Comparison of ENCODE assay signal across 20 cellular contexts in genomic region chr18:49553003-49553402, GRCh38. TPM values are rescaled to one million over a fixed set of nuclear protein-coding genes. Genes with fewer than 3 reads are reported as not detected.
DNase-seq lines count a peak whose midpoint lies in the region; ATAC-seq, FAIRE-seq and TF ChIP-seq lines count a peak whose summit lies in the region.
"Had no signal": no experiment of that assay in that cellular context is flagged by ENCODE, and none has a peak within 500 bp of the region (broad histone marks: within the 10 kb centered on the region; RNA-seq: fewer than 3 reads in every experiment).

No MANE protein-coding gene starts in this region.

- H3K36me3 ChIP-seq in H1 (ENCODE audit: control insufficient read depth in 2 of 4, insufficient read depth in 4 of 4, low read length in 3 of 4), result no peaks in the 10 kb centered on the region
- no peaks in the 10 kb centered on the region for H3K36me3 ChIP-seq in left lung
- H3K36me3 ChIP-seq: BE2C, BLaER1 had no signal

- no peak overlapping the region for H2BK12ac ChIP-seq in H1 (ENCODE audit: low read depth, low read length)

- H3K14ac ChIP-seq in H1 (ENCODE audit: insufficient read length), result no peak overlapping the region

- H4K8ac ChIP-seq in H1 (ENCODE audit: extremely low read depth, insufficient read depth, low read length), result no peak overlapping the region

- H3K23ac ChIP-seq in H1 (ENCODE audit: insufficient read length), result no peak overlapping the region

- 76% methylated on average over 4 of the region's 4 CpGs; no CpG with 5 or more reads in 1 of the 2 experiments for WGBS in H1 (ENCODE audit: extremely low coverage in 1 of 2, insufficient coverage in 1 of 2, insufficient read length in 1 of 2, insufficient replicate concordance in 2 of 2, low coverage in 1 of 2, low lambda C conversion rate in 2 of 2, missing lambda C conversion rate in 1 of 2), 2 experiments

- ATAC-seq in left lung (peak; percentile 62), HG03039 (IDR thresholded peaks at IDR 0.05; ENCODE audit: unreplicated experiment) (no peak), Right ventricle myocardium inferior (no peak)

- peaks cover 0 to 3% of the 10 kb centered on the region in 2 experiments; a peak in 1 of 4 replicates for H3K9me3 ChIP-seq in H1 (ENCODE audit: insufficient read depth in 2 of 2, low read depth in 1 of 2, low read length in 1 of 2)
- H3K9me3 ChIP-seq in left lung, result no peaks in the 10 kb centered on the region
- H3K9me3 ChIP-seq: BE2C had no signal

- TF ChIP-seq EP300 in H1 (IDR thresholded peaks at IDR 0.05; ENCODE audit: borderline replicate concordance in 1 of 2, low read depth in 2 of 2, low read length in 2 of 2), result no peak

- 0 out of 2 replicates have a peak overlapping the region, but pooled peaks have one; percentile 32 for H2BK20ac ChIP-seq in H1 (ENCODE audit: low read length)

- H3K18ac ChIP-seq in H1 (ENCODE audit: extremely low read depth, low read length), result no peak overlapping the region

- no peak overlapping the region for H3K4ac ChIP-seq in H1 (replicated peaks; ENCODE audit: insufficient read length, low read depth, low read length)

- no peak overlapping the region for H3K4me2 ChIP-seq in H1 (ENCODE audit: insufficient read depth in 1 of 2, low read depth in 2 of 2, low read length in 2 of 2)
- H3K4me2 ChIP-seq: BLaER1 had no signal

- peaks cover 0 to 1% of the 10 kb centered on the region in 2 experiments for H4K20me1 ChIP-seq in H1 (replicated peaks in 1 of 2; ENCODE audit: control insufficient read depth in 1 of 2, insufficient read depth in 2 of 2, low read length in 2 of 2)
- H4K20me1 ChIP-seq: BLaER1 had no signal

- no peak overlapping the region for H2BK15ac ChIP-seq in H1 (ENCODE audit: low read length)

- TF ChIP-seq RAD21 in H1 (IDR thresholded peaks at IDR 0.05 in 1 of 2, conservative IDR thresholded peaks at IDR 0.05 in 1 of 2; ENCODE audit: low read depth in 2 of 2, low read length in 2 of 2), result no peak

- H2BK5ac ChIP-seq in H1 (ENCODE audit: low read depth, low read length), result no peak overlapping the region

- H4K91ac ChIP-seq in H1 (replicated peaks; ENCODE audit: insufficient read length, low read length), result no peak overlapping the region

- H3K4me1 ChIP-seq in H1 (replicated peaks in 1 of 4; ENCODE audit: control insufficient read depth in 3 of 4, insufficient read depth in 4 of 4, low read length in 3 of 4), result no peaks in the 10 kb centered on the region
- peaks cover 0 to 3% of the 10 kb centered on the region in 2 donors for H3K4me1 ChIP-seq in left lung
- H3K4me1 ChIP-seq: BE2C, BLaER1 had no signal

- no peak overlapping the region; the same call in 1 of the 2 replicates for H3K27ac ChIP-seq in H1 (ENCODE audit: low read depth, low read length)
- no peak overlapping the region for H3K27ac ChIP-seq in left lung
- H3K27ac ChIP-seq: BLaER1 had no signal

- TF ChIP-seq CTCF in H1 (IDR thresholded peaks at IDR 0.05; ENCODE audit: control extremely low read depth in 1 of 3, insufficient read depth in 1 of 3, low read depth in 1 of 3, low read length in 3 of 3), result no peak
- no peak for TF ChIP-seq CTCF in left lung (IDR thresholded peaks at IDR 0.05)

- intact Hi-C loops in left lung (cut with DNase I), result no loop called here
- intact Hi-C loops in Right ventricle myocardium inferior (cut with DNase I), result no loop called here

- H3K27me3 ChIP-seq in H1 (replicated peaks in 1 of 4; ENCODE audit: control insufficient read depth in 3 of 4, extremely low read depth in 1 of 4, insufficient read depth in 3 of 4, low read length in 3 of 4) (no peaks in the 10 kb centered on the region), left lung (no peaks in the 10 kb centered on the region)
- H3K27me3 ChIP-seq: BE2C, BLaER1 had no signal

- POLR2A ChIA-PET in H1 (lab: Charles Lee; ENCODE audit: partially characterized antibody), result interaction anchor here (1.8 kb wide), 1 partner anchor 8 kb away, joined by 7 read pairs; no protein-coding TSS in a partner anchor

- no peaks in the 10 kb centered on the region for H3K79me1 ChIP-seq in H1 (ENCODE audit: low read depth, low read length)

- H2AK5ac ChIP-seq in H1 (ENCODE audit: low read depth, low read length), result no peak overlapping the region

- FAIRE-seq in H1 (lab: Jason Lieb, UNC), result no peak
- FAIRE-seq: A204.1, G401.6, GM12891 had no signal

- H3K9ac ChIP-seq in H1 (replicated peaks in 1 of 4; ENCODE audit: extremely low read depth in 1 of 4, low read depth in 3 of 4, low read length in 3 of 4), result no peak overlapping the region
- H3K9ac ChIP-seq: BLaER1 had no signal

- no peak overlapping the region for H4K5ac ChIP-seq in H1 (ENCODE audit: insufficient read length, low read depth, low read length)

- H2BK120ac ChIP-seq in H1 (replicated peaks; ENCODE audit: low read depth, low read length), result no peak overlapping the region

- TF ChIP-seq POLR2A in H1 (IDR thresholded peaks at IDR 0.05; ENCODE audit: control extremely low read depth in 1 of 2, low read depth in 2 of 2, low read length in 2 of 2), result no peak

- H3K79me2 ChIP-seq in H1 (ENCODE audit: control insufficient read depth in 1 of 2, insufficient read depth in 2 of 2, low read length in 2 of 2), result no peaks in the 10 kb centered on the region

- H3K4me3 ChIP-seq in H1 (ENCODE audit: extremely low read depth in 1 of 4, insufficient read depth in 2 of 4, low read depth in 3 of 4, low read length in 4 of 4) (no peak overlapping the region), left lung (no peak overlapping the region)
- H3K4me3 ChIP-seq: BLaER1 had no signal

- DNase-seq in H1 (ENCODE audit: low read depth in 1 of 2, low spot score in 2 of 2), result no peak
- DNase-seq in left lung, result no peak
- no peak for DNase-seq in HuH-7.5 (ENCODE audit: low spot score)
- DNase-seq in Right ventricle myocardium inferior (ENCODE audit: missing footprints), result no peak
- DNase-seq: 8988T; ACHN; BE2C; C1 segment of cervical spinal cord; CD4-positive, alpha-beta memory T cell; CD4-positive, CD25-positive, alpha-beta regulatory T cell; CD8-positive, alpha-beta memory T cell; COR-L47; DMS79 treated with DMSO at 0.1 percent for 48 hours; GF-D8 had no signal

- no peaks in the 10 kb centered on the region; the same call in 1 of the 2 replicates for H3K23me2 ChIP-seq in H1 (ENCODE audit: low read depth, low read length)

- H3K56ac ChIP-seq in H1 (replicated peaks; ENCODE audit: insufficient read length, low read depth, low read length), result no peak overlapping the region

- no peak overlapping the region for H2AFZ ChIP-seq in H1 (ENCODE audit: low read length)

- CTCF ChIA-PET in H1 (lab: Charles Lee; ENCODE audit: partially characterized antibody), result interaction anchor here (0.6 to 1.8 kb wide), 3 partner anchors 42 to 214 kb away, joined by 3 to 4 read pairs (median 4); no protein-coding TSS in a partner anchor

TF ChIP-seq in H1, 55 proteins besides CTCF, POLR2A, EP300 and RAD21:
- TF ChIP-seq TCF12 (IDR thresholded peaks at IDR 0.05; ENCODE audit: low read depth, low read length) (no peak), GABPA (IDR thresholded peaks at IDR 0.05; ENCODE audit: borderline replicate concordance, insufficient read depth, low read length) (no peak), TAF1 (IDR thresholded peaks at IDR 0.05; ENCODE audit: low read depth, low read length) (no peak), BCL11A (IDR thresholded peaks at IDR 0.05; ENCODE audit: low read depth in 2 of 2, low read length in 2 of 2) (no peak), USF2 (IDR thresholded peaks at IDR 0.05; ENCODE audit: low read length) (no peak), BACH1 (IDR thresholded peaks at IDR 0.05; ENCODE audit: low read length) (no peak), MAX (IDR thresholded peaks at IDR 0.05) (no peak), CBX5 (IDR thresholded peaks at IDR 0.05; ENCODE audit: low read depth, low read length) (no peak), JUN (IDR thresholded peaks at IDR 0.05; ENCODE audit: low read depth, low read length) (no peak), SUZ12 (IDR thresholded peaks at IDR 0.05; ENCODE audit: low read length) (no peak), PHF8 (conservative IDR thresholded peaks at IDR 0.05; ENCODE audit: low read depth, low read length) (no peak), CREB1 (IDR thresholded peaks at IDR 0.05) (no peak), MAFK (IDR thresholded peaks at IDR 0.05; ENCODE audit: low read depth, low read length) (no peak), TAF7 (optimal IDR thresholded peaks at IDR 0.05; ENCODE audit: borderline replicate concordance, low read depth, low read length) (no peak), ZNF274 (IDR thresholded peaks at IDR 0.05; ENCODE audit: borderline replicate concordance, extremely low read depth, low read length) (no peak), SP1 (IDR thresholded peaks at IDR 0.05; ENCODE audit: low read depth, low read length) (no peak)

RNA-seq across cellular contexts. Expression of gene LIPG, which starts 8.9 kb away (rescaled TPM):
- total RNA-seq in H1 (2021; fragmentation: NEBNext Ultra II Directional; extraction: Animal tissue kit (Norgen Biotek cat#: 25700)), result 9.8 and 11.8 TPM in 2 replicates
- 8.3 and 9.2 TPM in 2 replicates for polyA plus RNA-seq in H1 (2011; rRNA removed)
- 9.2 TPM for polyA plus RNA-seq in H1 (2011; cell fraction: cytosol; rRNA removed)
- 12.6 TPM for polyA plus RNA-seq in H1 (2011; cell fraction: nucleus; rRNA removed)
- polyA plus RNA-seq in H1 (2012, experiment 1 of 2), result 9.5 to 11.9 TPM (median 9.9 TPM) in 4 replicates
- 2.6 TPM for polyA plus RNA-seq in H1 (2012, experiment 2 of 2)
- 11.7 TPM for polyA plus RNA-seq in H1 (2013, experiment 1 of 2)
- 13.4 TPM for polyA plus RNA-seq in H1 (2013, experiment 2 of 2)
- 21.1 and 36.4 TPM in 2 replicates for polyA minus RNA-seq in H1 (2011; rRNA and poly(A)+ RNA removed)
- polyA minus RNA-seq in H1 (2011; cell fraction: cytosol; rRNA and poly(A)+ RNA removed), result 8.1 TPM
- polyA minus RNA-seq in H1 (2011; cell fraction: nucleus; rRNA and poly(A)+ RNA removed), result 14.5 TPM
- 10 to 100 TPM; 26.0 to 47.1 TPM for total RNA-seq in left lung
- not detected for total RNA-seq in Right ventricle myocardium inferior
- total RNA-seq: CD4-positive, alpha-beta memory T cell; CD4-positive, CD25-positive, alpha-beta regulatory T cell; CD8-positive, alpha-beta memory T cell had no signal
- polyA plus RNA-seq: CD14-positive monocyte; CD4-positive, alpha-beta memory T cell; CD4-positive, CD25-positive, alpha-beta regulatory T cell; CD8-positive, alpha-beta memory T cell had no signal
